In the genomic region with DNA sequence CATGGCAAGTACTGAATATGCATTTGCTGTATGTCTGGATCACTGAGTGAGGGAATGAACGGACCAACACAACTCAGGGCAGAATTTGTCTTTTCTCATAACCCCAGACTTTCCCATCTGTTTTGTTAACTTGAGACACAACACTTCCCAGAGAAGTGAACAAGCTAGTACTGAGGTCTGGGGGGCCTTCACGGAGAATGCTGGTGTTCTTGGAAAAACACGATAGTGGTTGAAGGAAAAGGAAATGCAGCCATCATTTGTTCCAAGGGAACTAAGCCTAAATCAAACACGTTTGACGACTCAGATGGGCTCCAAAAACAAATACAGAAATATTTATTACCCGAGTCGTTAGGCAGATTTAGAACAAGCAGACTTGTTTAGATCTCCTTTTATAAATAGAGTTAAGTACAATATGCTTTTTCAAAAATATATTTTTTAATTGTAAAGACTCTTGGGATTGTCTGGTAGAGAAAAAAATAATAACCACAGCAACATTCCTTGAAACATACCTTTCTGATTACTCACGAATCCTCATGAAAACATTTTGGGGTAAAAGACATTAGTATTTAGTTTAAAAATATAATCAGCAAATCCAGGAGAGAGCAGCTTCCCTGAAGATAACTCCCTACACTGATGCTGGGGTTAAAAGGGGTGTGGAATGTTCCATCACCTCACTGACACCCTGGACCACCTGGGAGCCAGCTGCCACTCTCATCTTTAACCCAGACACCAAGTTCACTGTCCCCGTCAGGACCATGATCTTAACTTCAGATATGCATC, we compare ENCODE assay signal across 12 cellular contexts.
A peak's percentile ranks its signal among the peaks of the same experiment; 100 is the strongest.
DNase-seq lines count a peak whose midpoint lies in the region; ATAC-seq and TF ChIP-seq lines count a peak whose summit lies in the region.
"Had no signal": no experiment of that assay in that cellular context is flagged by ENCODE, and none has a peak within 500 bp of the region (broad histone marks: within the 10 kb centered on the region; RNA-seq: fewer than 3 reads in every experiment).

No MANE protein-coding gene starts in this region.

- intact Hi-C loops in dendritic cell treated with granulocyte-macrophage colony-stimulating factor and Interleukin-4, amounts not matched to agents 40 ng/mL and 50 ng/mL, for 4 days (cut with micrococcal nuclease), result loop anchor here (5.0 kb wide), 2 partner anchors 180 to 195 kb away; no protein-coding TSS in a partner anchor

- no peak for ATAC-seq in HG03159 (IDR thresholded peaks at IDR 0.05; ENCODE audit: unreplicated experiment)
- ATAC-seq: stimulated activated memory B cell treated with anti-CD40 and anti-IgM and Interleukin-4, amounts not matched to agents 10 μg/mL and 1 μg/mL and 100 μg/mL, for 72 hours had no signal

- H3K9me3 Mint-ChIP-seq in dendritic cell treated with granulocyte-macrophage colony-stimulating factor and Interleukin-4, amounts not matched to agents 40 ng/mL and 50 ng/mL, for 4 days, result peaks cover 15% of the 10 kb centered on the region
- peaks cover 14% of the 10 kb centered on the region for H3K9me3 Mint-ChIP-seq in nephron
- peaks cover 0 to 15% (median under 1%) of the 10 kb centered on the region in 6 donors for H3K9me3 Mint-ChIP-seq in immature natural killer cell

- H3K4me1 Mint-ChIP-seq in dendritic cell treated with granulocyte-macrophage colony-stimulating factor and Interleukin-4, amounts not matched to agents 40 ng/mL and 50 ng/mL, for 4 days (ENCODE audit: low read depth), result peaks cover 77% of the 10 kb centered on the region
- H3K4me1 Mint-ChIP-seq in nephron (peaks cover 18% of the 10 kb centered on the region), immature natural killer cell (peaks cover 19 to 38% of the 10 kb centered on the region in 2 donors)

- TF ChIP-seq CTCF in AG09309 (IDR thresholded peaks at IDR 0.05; ENCODE audit: control insufficient read depth, insufficient read depth, low read depth, low read length, missing control alignments), result no peak
- no peak for TF ChIP-seq CTCF in nephron (IDR thresholded peaks at IDR 0.05; ENCODE audit: unreplicated experiment in 3 of 3)

- peaks cover 22% of the 10 kb centered on the region for H3K36me3 Mint-ChIP-seq in dendritic cell treated with granulocyte-macrophage colony-stimulating factor and Interleukin-4, amounts not matched to agents 40 ng/mL and 50 ng/mL, for 4 days (ENCODE audit: low read depth)
- no peaks in the 10 kb centered on the region for H3K36me3 Mint-ChIP-seq in nephron (ENCODE audit: low read depth)
- peaks cover 0 to 3% (median 0%) of the 10 kb centered on the region in 3 donors for H3K36me3 Mint-ChIP-seq in immature natural killer cell

- H3K4me3 ChIP-seq in AG09309 (ENCODE audit: control insufficient read depth, low read depth, low read length), result no peak overlapping the region
- H3K4me3 ChIP-seq: breast epithelium, heart left ventricle had no signal

- DNase-seq in AG09309 (ENCODE audit: low read depth) (peak; percentile 28), HS-5 (ENCODE audit: low read depth) (peak; percentile 41), GM19238 (ENCODE audit: insufficient read length, low spot score) (no peak), dermis blood vessel endothelial cell (no peak), immature natural killer cell (no peak)
- DNase-seq: heart left ventricle, NCI-H446 had no signal

- H3K27me3 Mint-ChIP-seq in dendritic cell treated with granulocyte-macrophage colony-stimulating factor and Interleukin-4, amounts not matched to agents 40 ng/mL and 50 ng/mL, for 4 days, result no peaks in the 10 kb centered on the region
- no peaks in the 10 kb centered on the region for H3K27me3 Mint-ChIP-seq in nephron (ENCODE audit: low read depth)
- H3K27me3 Mint-ChIP-seq in immature natural killer cell (ENCODE audit: low read depth in 3 of 3), result peaks cover 2 to 14% (median 6%) of the 10 kb centered on the region in 3 donors

- no peak overlapping the region for H3K4me3 Mint-ChIP-seq in dendritic cell treated with granulocyte-macrophage colony-stimulating factor and Interleukin-4, amounts not matched to agents 40 ng/mL and 50 ng/mL, for 4 days
- H3K4me3 Mint-ChIP-seq in nephron (no peak overlapping the region), immature natural killer cell (peak overlapping the region in 1 of 5 donors; percentile 73)
- H3K4me3 Mint-ChIP-seq: stimulated activated memory B cell treated with anti-CD40 and anti-IgM and Interleukin-4, amounts not matched to agents 10 μg/mL and 1 μg/mL and 100 μg/mL, for 72 hours had no signal

- peak overlapping the region; percentile 92 for H3K27ac Mint-ChIP-seq in dendritic cell treated with granulocyte-macrophage colony-stimulating factor and Interleukin-4, amounts not matched to agents 40 ng/mL and 50 ng/mL, for 4 days
- peak overlapping the region in 2 of 3 experiments; percentile 54 to 69 for H3K27ac Mint-ChIP-seq in nephron
- no peak overlapping the region for H3K27ac Mint-ChIP-seq in immature natural killer cell
- H3K27ac Mint-ChIP-seq: stimulated activated memory B cell treated with anti-CD40 and anti-IgM and Interleukin-4, amounts not matched to agents 10 μg/mL and 1 μg/mL and 100 μg/mL, for 72 hours had no signal

Comparison
In these comparisons a context has a peak if more than half of its experiments do, and no peak if none do; other contexts are left out.
1. DNase-seq: peak in AG09309 (single experiment) and HS-5 (single experiment); none in GM19238 (single experiment), dermis blood vessel endothelial cell (single experiment) and immature natural killer cell (0 of 3).
2. H3K27ac Mint-ChIP-seq: peak in dendritic cell treated with granulocyte-macrophage colony-stimulating factor and Interleukin-4, amounts not matched to agents 40 ng/mL and 50 ng/mL, for 4 days (single experiment) and nephron (2 of 3); none in immature natural killer cell (0 of 6).